10 cellular contexts compared by ENCODE assay signal in genomic region chr22:41481131-41481830, GRCh38. TPM values are rescaled to one million over a fixed set of nuclear protein-coding genes. Genes with fewer than 3 reads are reported as not detected.
A peak's percentile ranks its signal among the peaks of the same experiment; 100 is the strongest.
DNase-seq lines count a peak whose midpoint lies in the region; ATAC-seq and TF ChIP-seq lines count a peak whose summit lies in the region.
"Had no signal": no experiment of that assay in that cellular context is flagged by ENCODE, and none has a peak within 500 bp of the region (broad histone marks: within the 10 kb centered on the region; RNA-seq: fewer than 3 reads in every experiment).

No MANE protein-coding gene starts in this region.

- no peaks in the 10 kb centered on the region for H3K27me3 Mint-ChIP-seq in activated naive CD4-positive, alpha-beta T cell treated with anti-CD3 and anti-CD28 coated beads, Interleukin-2, amount 50 U/mL, for 24 hours

- peaks cover 57% of the 10 kb centered on the region for H3K4me1 Mint-ChIP-seq in activated naive CD4-positive, alpha-beta T cell treated with anti-CD3 and anti-CD28 coated beads, Interleukin-2, amount 50 U/mL, for 24 hours

- H2AK5ac ChIP-seq in mesenchymal stem cell (ENCODE audit: low read length, severe bottlenecking): no peak overlapping the region

- no peaks in the 10 kb centered on the region for H3K9me3 Mint-ChIP-seq in activated naive CD4-positive, alpha-beta T cell treated with anti-CD3 and anti-CD28 coated beads, Interleukin-2, amount 50 U/mL, for 24 hours

- H3K4me2 ChIP-seq in mesenchymal stem cell (ENCODE audit: low read length, poor library complexity, severe bottlenecking): no peak overlapping the region

- H3K36me3 Mint-ChIP-seq in activated naive CD4-positive, alpha-beta T cell treated with anti-CD3 and anti-CD28 coated beads, Interleukin-2, amount 50 U/mL, for 24 hours: no peaks in the 10 kb centered on the region

- H3K9ac ChIP-seq in mesenchymal stem cell (ENCODE audit: low read length): peak overlapping the region; percentile 74

- no peak overlapping the region for H2BK12ac ChIP-seq in mesenchymal stem cell (ENCODE audit: low read length in 2 of 2)

- H3K23ac ChIP-seq in mesenchymal stem cell (ENCODE audit: low read length in 2 of 2): no peak overlapping the region

- peak overlapping the region; percentile 2 for H4K91ac ChIP-seq in mesenchymal stem cell (ENCODE audit: low read length)

- no peak overlapping the region for H3K14ac ChIP-seq in mesenchymal stem cell (ENCODE audit: low read length in 2 of 2)

- ATAC-seq in upper lobe of right lung (peak; percentile 57), GM19397 (IDR thresholded peaks at IDR 0.05; ENCODE audit: unreplicated experiment) (no peak)

- no peak for TF ChIP-seq EP300 in esophagus muscularis mucosa (IDR thresholded peaks at IDR 0.05)

- intact Hi-C loops in esophagus muscularis mucosa (cut with DNase I): loop anchor here (5.0 kb wide), 1 partner anchor 36 kb away; no protein-coding TSS in a partner anchor
- intact Hi-C loops in upper lobe of right lung (cut with DNase I): no loop called here

- no peak overlapping the region for H2AFZ ChIP-seq in mesenchymal stem cell (ENCODE audit: low read depth, low read length)

- H3K4me3 ChIP-seq in esophagus muscularis mucosa (no peak overlapping the region), mesenchymal stem cell (ENCODE audit: insufficient read depth in 1 of 2, low read depth in 1 of 2, low read length in 2 of 2) (no peak overlapping the region), upper lobe of right lung (no peak overlapping the region)

- H3K4ac ChIP-seq in mesenchymal stem cell (ENCODE audit: low read depth in 1 of 2, low read length in 2 of 2): no peak overlapping the region

- no peak overlapping the region for H3K4me3 Mint-ChIP-seq in activated naive CD4-positive, alpha-beta T cell treated with anti-CD3 and anti-CD28 coated beads, Interleukin-2, amount 50 U/mL, for 24 hours

- H4K8ac ChIP-seq in mesenchymal stem cell (ENCODE audit: low read length): peak overlapping the region; percentile 5

- H3K36me3 ChIP-seq in esophagus muscularis mucosa (peaks cover 0 to 12% (median 0%) of the 10 kb centered on the region in 4 donors), mesenchymal stem cell (ENCODE audit: control insufficient read depth in 1 of 2, insufficient read depth in 2 of 2, low read depth in 1 of 2, low read length in 2 of 2) (peaks cover 0 to 15% of the 10 kb centered on the region in 2 experiments), upper lobe of right lung (no peaks in the 10 kb centered on the region)

- H3K27ac ChIP-seq in esophagus muscularis mucosa (replicated peaks in 1 of 4) (peak overlapping the region; percentile 82 to 95 (median 86)), mesenchymal stem cell (ENCODE audit: low read length, poor library complexity, severe bottlenecking) (no peak overlapping the region), upper lobe of right lung (peak overlapping the region; percentile 6)
- H3K27ac ChIP-seq: HL-60 had no signal

- H3K27ac Mint-ChIP-seq in activated naive CD4-positive, alpha-beta T cell treated with anti-CD3 and anti-CD28 coated beads, Interleukin-2, amount 50 U/mL, for 24 hours: peak overlapping the region; percentile 30

- no peak overlapping the region for H2BK5ac ChIP-seq in mesenchymal stem cell (ENCODE audit: low read depth, low read length, poor library complexity, severe bottlenecking)

- TF ChIP-seq CTCF in esophagus muscularis mucosa (IDR thresholded peaks at IDR 0.05): no peak
- no peak for TF ChIP-seq CTCF in upper lobe of right lung (IDR thresholded peaks at IDR 0.05)

- H3K27me3 ChIP-seq in esophagus muscularis mucosa: no peaks in the 10 kb centered on the region
- no peaks in the 10 kb centered on the region for H3K27me3 ChIP-seq in mesenchymal stem cell (ENCODE audit: control insufficient read depth in 1 of 2, insufficient read depth in 1 of 2, low read length in 2 of 2)
- H3K27me3 ChIP-seq in upper lobe of right lung: no peaks in the 10 kb centered on the region

- H2BK15ac ChIP-seq in mesenchymal stem cell (ENCODE audit: low read depth, poor library complexity, severe bottlenecking): no peak overlapping the region

- TF ChIP-seq POLR2A in esophagus muscularis mucosa (IDR thresholded peaks at IDR 0.05; ENCODE audit: low read depth): no peak

- DNase-seq in activated naive CD4-positive, alpha-beta T cell (lab: John Stamatoyannopoulos, UW): no peak
- DNase-seq in esophagus muscularis mucosa (ENCODE audit: extremely low spot score) (no peak), mesenchymal stem cell (no peak), upper lobe of right lung (no peak), RKO (ENCODE audit: low spot score) (no peak), NCI-H524 (lab: John Stamatoyannopoulos, UW) (no peak)
- DNase-seq: activated CD8-positive, alpha-beta memory T cell treated with anti-CD3 and anti-CD28 coated beads, Interleukin-2, amount 50 U/mL, for 4 hours had no signal

- no peaks in the 10 kb centered on the region for H3K9me3 ChIP-seq in esophagus muscularis mucosa
- H3K9me3 ChIP-seq in mesenchymal stem cell (ENCODE audit: control insufficient read depth, low read length): no peaks in the 10 kb centered on the region
- H3K9me3 ChIP-seq in upper lobe of right lung: no peaks in the 10 kb centered on the region

- no peak overlapping the region for H2BK120ac ChIP-seq in mesenchymal stem cell (ENCODE audit: low read depth, low read length)

- WGBS in esophagus muscularis mucosa: 58% methylated on average over 14 of the region's 15 CpGs
- 92% methylated on average over 15 of the region's 15 CpGs for WGBS in mesenchymal stem cell

- H3K79me1 ChIP-seq in mesenchymal stem cell (replicated peaks; ENCODE audit: low read length, poor library complexity, severe bottlenecking): peaks cover 37% of the 10 kb centered on the region

- no peak overlapping the region for H3K18ac ChIP-seq in mesenchymal stem cell (ENCODE audit: low read depth in 1 of 2, low read length in 2 of 2)

- H3K4me1 ChIP-seq in esophagus muscularis mucosa (peaks cover 70 to 99% (median 95%) of the 10 kb centered on the region in 4 donors), mesenchymal stem cell (ENCODE audit: control insufficient read depth, insufficient read depth, low read depth, low read length) (peaks cover 21% of the 10 kb centered on the region), upper lobe of right lung (peaks cover 22% of the 10 kb centered on the region)

RNA-seq across cellular contexts. Expression of gene ACO2, which starts 12.4 kb away (rescaled TPM):
- total RNA-seq in esophagus muscularis mucosa (100 to 1,000 TPM; 141 to 214 (median 166) TPM), upper lobe of right lung (84.1 TPM)
- 46.6 TPM for polyA plus RNA-seq in mesenchymal stem cell (2013, experiment 1 of 2)
- polyA plus RNA-seq in mesenchymal stem cell (2013, experiment 2 of 2): 46.8 TPM

RNA-seq across cellular contexts. Expression of gene PHF5A, which starts 12.8 kb away (rescaled TPM):
- total RNA-seq in esophagus muscularis mucosa (10 to 100 TPM; 36.5 to 46.1 (median 42.2) TPM), upper lobe of right lung (32.9 TPM)
- 26.6 TPM for polyA plus RNA-seq in mesenchymal stem cell (2013, experiment 1 of 2)
- 26.3 TPM for polyA plus RNA-seq in mesenchymal stem cell (2013, experiment 2 of 2)

RNA-seq across cellular contexts. Expression of gene TOB2, which starts 34.7 kb away (rescaled TPM):
- total RNA-seq in esophagus muscularis mucosa (100 to 1,000 TPM in 1 of 4 donors, 10 to 100 TPM in 3; 56.2 to 100 (median 93.0) TPM), upper lobe of right lung (47.7 TPM)
- 42.5 TPM for polyA plus RNA-seq in mesenchymal stem cell (2013, experiment 1 of 2)
- 43.0 TPM for polyA plus RNA-seq in mesenchymal stem cell (2013, experiment 2 of 2)
